Comparison of ENCODE assay signal across 21 cellular contexts in the genomic region with DNA sequence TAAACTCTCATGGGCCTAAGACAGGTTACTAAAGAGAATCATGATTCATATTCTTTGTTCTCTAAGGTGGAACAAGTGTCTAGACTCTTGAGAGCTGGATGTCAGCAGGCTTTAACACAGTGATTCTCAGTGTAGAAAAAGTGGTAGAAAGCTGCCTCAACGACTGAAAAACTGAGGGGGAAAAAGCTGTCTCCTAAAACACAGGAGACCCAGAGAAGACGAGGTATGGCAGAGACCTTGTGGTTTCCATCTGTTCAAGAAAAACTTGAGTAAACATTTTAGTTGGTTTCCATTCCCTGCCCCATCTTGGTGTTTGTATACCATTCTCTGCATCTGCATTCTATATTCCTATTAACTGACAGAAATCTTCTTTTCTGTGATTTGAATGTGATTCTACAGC.
"Had no signal": no experiment of that assay in that cellular context is flagged by ENCODE, and none has a peak within 500 bp of the region (broad histone marks: within the 10 kb centered on the region; RNA-seq: fewer than 3 reads in every experiment).

No MANE protein-coding gene starts in this region.

- H3K4me3 ChIP-seq: K562, SJSA1, SK-N-MC had no signal

- H3K4me3 Mint-ChIP-seq: IgD-negative memory B cell had no signal

- DNase-seq: MV-4-11, NCI-H1048, NCI-H1105, NCI-H1417, NCI-H1436 treated with DMSO at 0.1 percent for 48 hours, NCI-H1694, NCI-H187 treated with DMSO at 0.1 percent for 48 hours, NCI-H2029 treated with DMSO at 0.1 percent for 48 hours, NCI-H2107, NCI-H2227 treated with DMSO at 0.1 percent for 48 hours, NCI-H524, NCI-H526 treated with DMSO at 0.1 percent for 48 hours, NCI-H748 treated with DMSO at 0.1 percent for 48 hours, Right ventricle myocardium superior, RPMI8226, SIG-M5 had no signal

- ATAC-seq: K562 had no signal

- H3K4me1 Mint-ChIP-seq: IgD-negative memory B cell had no signal

- H3K36me3 ChIP-seq: SJSA1 had no signal

- H3K27ac ChIP-seq: HL-60, SJSA1, SK-N-MC had no signal

- H3K9me3 ChIP-seq: SJSA1 had no signal

- H3K27ac Mint-ChIP-seq: IgD-negative memory B cell had no signal
